Comparison of ENCODE assay signal across 10 cellular contexts in genomic region chr6:31568537-31568961, GRCh38. TPM values are rescaled to one million over a fixed set of nuclear protein-coding genes. Genes with fewer than 3 reads are reported as not detected.
A peak's percentile ranks its signal among the peaks of the same experiment; 100 is the strongest.
DNase-seq lines count a peak whose midpoint lies in the region; ATAC-seq and TF ChIP-seq lines count a peak whose summit lies in the region.
"Had no signal": no experiment of that assay in that cellular context is flagged by ENCODE, and none has a peak within 500 bp of the region (broad histone marks: within the 10 kb centered on the region; RNA-seq: fewer than 3 reads in every experiment).

No MANE protein-coding gene starts in this region.

- peak; percentile 61 for ATAC-seq in GM18499 (IDR thresholded peaks at IDR 0.05; ENCODE audit: insufficient read depth, unreplicated experiment)
- ATAC-seq in GM21529 (IDR thresholded peaks at IDR 0.05; ENCODE audit: unreplicated experiment), result peak; percentile 58
- ATAC-seq in foreskin keratinocyte, result no peak

- H3K4me3 ChIP-seq in MM.1S (ENCODE audit: low read length) (no peak overlapping the region), dorsolateral prefrontal cortex (no peak overlapping the region)

- no peaks in the 10 kb centered on the region for H3K9me3 ChIP-seq in MM.1S (replicated peaks; ENCODE audit: insufficient read depth, low read length)

- DNase-seq in MM.1S (peak; percentile 91), NCI-H2029 treated with DMSO at 0.1 percent for 48 hours (lab: John Stamatoyannopoulos, UW) (no peak), foreskin melanocyte (no peak), dorsolateral prefrontal cortex (no peak), foreskin keratinocyte (no peak)
- DNase-seq in activated naive CD4-positive, alpha-beta T cell treated with anti-CD3 and anti-CD28 coated beads, Interleukin-2, amount 50 U/mL, for 16 hours, result peak; percentile 73
- DNase-seq: right cardiac atrium had no signal

- H3F3A ChIP-seq in MM.1S (ENCODE audit: insufficient read depth, low read length), result peaks cover 17% of the 10 kb centered on the region

- H4K20me1 ChIP-seq in MM.1S (ENCODE audit: insufficient read depth, low read length), result no peaks in the 10 kb centered on the region

- H3K79me2 ChIP-seq in MM.1S (ENCODE audit: low read length), result no peaks in the 10 kb centered on the region

- H3K27ac ChIP-seq in MM.1S (ENCODE audit: low read length) (peak overlapping the region; percentile 9; the same call in 1 of the 2 replicates), dorsolateral prefrontal cortex (no peak overlapping the region), foreskin keratinocyte (no peak overlapping the region)
- H3K27ac ChIP-seq: HL-60 had no signal

- no peaks in the 10 kb centered on the region for H3K9me2 ChIP-seq in MM.1S (replicated peaks; ENCODE audit: insufficient read depth, low read length)

- no peak overlapping the region for H3K9ac ChIP-seq in MM.1S (ENCODE audit: low read length)

- no peak overlapping the region for H2AFZ ChIP-seq in MM.1S (ENCODE audit: low read length)

- peak overlapping the region; percentile 28; the same call in 1 of the 2 replicates for H3K4me2 ChIP-seq in MM.1S (ENCODE audit: low read depth, low read length)

- H3K4me1 ChIP-seq in MM.1S (ENCODE audit: low read length) (peaks cover 47% of the 10 kb centered on the region), foreskin keratinocyte (no peaks in the 10 kb centered on the region)

- intact Hi-C loops in dorsolateral prefrontal cortex (cut with DNase I), result no loop called here

- peaks cover 10% of the 10 kb centered on the region for H3K27me3 ChIP-seq in MM.1S (replicated peaks; ENCODE audit: insufficient read depth, low read length)
- no peaks in the 10 kb centered on the region for H3K27me3 ChIP-seq in dorsolateral prefrontal cortex
- H3K27me3 ChIP-seq in foreskin keratinocyte, result peaks cover 6% of the 10 kb centered on the region

- H3K36me3 ChIP-seq in MM.1S (replicated peaks; ENCODE audit: insufficient read depth, low read length), result no peaks in the 10 kb centered on the region

- no peak for TF ChIP-seq CTCF in MM.1S (IDR thresholded peaks at IDR 0.05; ENCODE audit: low read length)
- TF ChIP-seq CTCF in dorsolateral prefrontal cortex (IDR thresholded peaks at IDR 0.05 in 54 of 56, conservative IDR thresholded peaks at IDR 0.05 in 2 of 56; ENCODE audit: low read depth in 1 of 56, partially characterized antibody in 56 of 56), result no peak
- no peak for TF ChIP-seq CTCF in foreskin keratinocyte (conservative IDR thresholded peaks at IDR 0.05)

RNA-seq across cellular contexts. Expression of gene LTA, which starts 3.5 kb away (rescaled TPM):
- total RNA-seq in dorsolateral prefrontal cortex, result 1 to 10 TPM in 4 of 120 experiments, under 1 TPM in 44, not detected in 72; 0.30 to 1.9 (median 0.53) TPM
- not detected in 2 replicates for total RNA-seq in foreskin keratinocyte
- polyA plus RNA-seq in foreskin keratinocyte, result not detected in 2 replicates
- total RNA-seq: right cardiac atrium had no signal

RNA-seq across cellular contexts. Expression of gene TNF, which starts 6.8 kb away (rescaled TPM):
- total RNA-seq in dorsolateral prefrontal cortex, result 1 to 10 TPM in 5 of 120 experiments, under 1 TPM in 34, not detected in 81; 0.23 to 1.3 (median 0.41) TPM
- 4.7 and 10.5 TPM in 2 replicates for total RNA-seq in foreskin keratinocyte
- polyA plus RNA-seq in foreskin keratinocyte, result 4.5 and 9.2 TPM in 2 replicates

RNA-seq across cellular contexts. Expression of gene LTB, which starts 13.7 kb away (rescaled TPM):
- total RNA-seq in dorsolateral prefrontal cortex (1 to 10 TPM in 33 of 120 experiments, under 1 TPM in 37, not detected in 50; 0.36 to 2.6 (median 0.98) TPM), foreskin keratinocyte (0.92 and 1.4 TPM in 2 replicates)
- polyA plus RNA-seq in foreskin keratinocyte, result 1.6 and 3.0 TPM in 2 replicates

RNA-seq across cellular contexts. Expression of gene LST1, which starts 17.5 kb away (rescaled TPM):
- 10 to 100 TPM in 51 of 120 experiments, 1 to 10 TPM in 69; 2.0 to 32.2 (median 9.3) TPM for total RNA-seq in dorsolateral prefrontal cortex
- 0.34 TPM in 1 of 2 replicates, not detected in the other for total RNA-seq in foreskin keratinocyte
- 0.20 and 0.25 TPM in 2 replicates for polyA plus RNA-seq in foreskin keratinocyte

RNA-seq across cellular contexts. Expression of gene NFKBIL1, which starts 21.1 kb away (rescaled TPM):
- total RNA-seq in dorsolateral prefrontal cortex (10 to 100 TPM; 13.8 to 27.3 (median 20.1) TPM), foreskin keratinocyte (14.7 and 16.2 TPM in 2 replicates)
- polyA plus RNA-seq in foreskin keratinocyte, result 19.5 and 19.8 TPM in 2 replicates

Comparison
In these comparisons a context has a peak if more than half of its experiments do, and no peak if none do; other contexts are left out.
1. DNase-seq: peak in MM.1S (single experiment) and activated naive CD4-positive, alpha-beta T cell treated with anti-CD3 and anti-CD28 coated beads, Interleukin-2, amount 50 U/mL, for 16 hours (single experiment); none in NCI-H2029 treated with DMSO at 0.1 percent for 48 hours (single experiment), foreskin melanocyte (single experiment), dorsolateral prefrontal cortex (0 of 10) and foreskin keratinocyte (0 of 2).